ENCODE assay signal across 11 cellular contexts in genomic region chr1:157135646-157136045, GRCh38. TPM values are rescaled to one million over a fixed set of nuclear protein-coding genes. Genes with fewer than 3 reads are reported as not detected.
DNase-seq lines count a peak whose midpoint lies in the region; ATAC-seq and TF ChIP-seq lines count a peak whose summit lies in the region.
"Had no signal": no experiment of that assay in that cellular context is flagged by ENCODE, and none has a peak within 500 bp of the region (broad histone marks: within the 10 kb centered on the region; RNA-seq: fewer than 3 reads in every experiment).

No MANE protein-coding gene starts in this region.

- peaks cover 22% of the 10 kb centered on the region for H3K4me1 ChIP-seq in GM23248 (ENCODE audit: insufficient read depth)

- in situ Hi-C loops in GM23248 (cut with MboI): no loop called here

- H3K4me2 ChIP-seq in GM23248 (ENCODE audit: unreplicated experiment): peak overlapping the region; percentile 92

- H3K36me3 ChIP-seq in GM23248 (ENCODE audit: low read depth): peaks cover 52% of the 10 kb centered on the region

- H3K27me3 ChIP-seq in GM23248 (replicated peaks; ENCODE audit: insufficient read depth): no peaks in the 10 kb centered on the region

- H3K4me1 Mint-ChIP-seq in T-helper 17 cell: peaks cover 72% of the 10 kb centered on the region

- peaks cover 15% of the 10 kb centered on the region for H3K36me3 Mint-ChIP-seq in T-helper 17 cell (ENCODE audit: low read depth)

- WGBS in GM23248 (ENCODE audit: low coverage in 1 of 2, low lambda C conversion rate in 2 of 2, missing lambda C conversion rate in 2 of 2), 2 experiments: 23 to 45% methylated on average over 1 of the region's 1 CpG

- H3K27ac ChIP-seq in GM23248: peak overlapping the region; percentile 96
- H3K27ac ChIP-seq: coronary artery had no signal

- H3F3A ChIP-seq in GM23248 (ENCODE audit: insufficient read depth): peaks cover 53% of the 10 kb centered on the region

- DNase-seq in GM23248: no peak
- no peak for DNase-seq in T-helper 17 cell
- peak; percentile 21 for DNase-seq in fibroblast of villous mesenchyme (ENCODE audit: low read depth)
- peak; percentile 9 for DNase-seq in renal cortical epithelial cell (ENCODE audit: low read depth)
- DNase-seq in NCI-H187 treated with DMSO at 0.1 percent for 48 hours (lab: John Stamatoyannopoulos, UW): no peak
- DNase-seq in COLO829 (ENCODE audit: low spot score): no peak
- DNase-seq: NCI-H1436, right cardiac atrium, T1000 had no signal

- peak overlapping the region; percentile 97 for H3K9ac ChIP-seq in GM23248

- no peak for TF ChIP-seq CTCF in fibroblast of villous mesenchyme (IDR thresholded peaks at IDR 0.05; ENCODE audit: insufficient read depth, low read depth, low read length)

- H3K9me3 ChIP-seq in GM23248 (ENCODE audit: low read depth) (no peaks in the 10 kb centered on the region), T-helper 17 cell (ENCODE audit: control insufficient read depth, low read length, poor library complexity, severe bottlenecking) (no peaks in the 10 kb centered on the region)

- H2AFZ ChIP-seq in GM23248: no peak overlapping the region

- peaks cover 74% of the 10 kb centered on the region for H3K79me2 ChIP-seq in GM23248 (ENCODE audit: insufficient read depth)

- ATAC-seq in T-helper 17 cell (no peak), HG03457 (IDR thresholded peaks at IDR 0.05; ENCODE audit: unreplicated experiment) (no peak)
- ATAC-seq: right cardiac atrium had no signal

- H3K4me3 Mint-ChIP-seq in T-helper 17 cell: peak overlapping the region; percentile 96

- H4K20me1 ChIP-seq in GM23248 (ENCODE audit: insufficient read depth): 0 out of 2 replicates have a peak, but pooled peaks cover 5% of the 10 kb centered on the region

- peak overlapping the region; percentile 97 for H3K27ac Mint-ChIP-seq in T-helper 17 cell

- H3K4me3 ChIP-seq in GM23248 (peak overlapping the region; percentile 88; the same call in 1 of the 2 replicates), fibroblast of villous mesenchyme (ENCODE audit: low read depth, low read length) (no peak overlapping the region)
- H3K4me3 ChIP-seq: coronary artery had no signal

- no peaks in the 10 kb centered on the region for H3K27me3 Mint-ChIP-seq in T-helper 17 cell

- no peaks in the 10 kb centered on the region for H3K9me2 ChIP-seq in GM23248 (ENCODE audit: insufficient read depth)

RNA-seq across cellular contexts. Expression of gene ETV3, which starts 2.5 kb away (rescaled TPM):
- total RNA-seq in GM23248 (2014; rRNA removed; shearing (Covaris generic)): 10.6 and 21.4 TPM in 2 replicates
- polyA plus RNA-seq in GM23248 (2016; fragmentation: Nextera tagmentation; extraction: Ambion mirVana): 4.8 and 5.2 TPM in 2 replicates
- total RNA-seq in T-helper 17 cell: 10 to 100 TPM; 74.0 to 78.2 TPM
- total RNA-seq in fibroblast of villous mesenchyme: 12.9 and 13.0 TPM in 2 replicates
- total RNA-seq in renal cortical epithelial cell: 10.9 and 15.6 TPM in 2 replicates

RNA-seq across cellular contexts. Expression of gene ETV3L, which starts 36.0 kb away (rescaled TPM):
- not detected in 2 replicates for total RNA-seq in GM23248 (2014; rRNA removed; shearing (Covaris generic))
- not detected in 2 replicates for polyA plus RNA-seq in GM23248 (2016; fragmentation: Nextera tagmentation; extraction: Ambion mirVana)
- total RNA-seq in T-helper 17 cell (under 1 TPM in 1 of 2 donors, not detected in 1; 0.15 TPM), fibroblast of villous mesenchyme (not detected in 2 replicates), renal cortical epithelial cell (not detected in 2 replicates)
- total RNA-seq: right cardiac atrium had no signal
- polyA plus RNA-seq: right cardiac atrium had no signal

Comparison
In these comparisons a context has a peak if more than half of its experiments do, and no peak if none do; other contexts are left out.
1. DNase-seq: peak in fibroblast of villous mesenchyme (single experiment) and renal cortical epithelial cell (single experiment); none in GM23248 (single experiment), T-helper 17 cell (0 of 3), NCI-H187 treated with DMSO at 0.1 percent for 48 hours (single experiment) and COLO829 (single experiment).